In the genomic region with DNA sequence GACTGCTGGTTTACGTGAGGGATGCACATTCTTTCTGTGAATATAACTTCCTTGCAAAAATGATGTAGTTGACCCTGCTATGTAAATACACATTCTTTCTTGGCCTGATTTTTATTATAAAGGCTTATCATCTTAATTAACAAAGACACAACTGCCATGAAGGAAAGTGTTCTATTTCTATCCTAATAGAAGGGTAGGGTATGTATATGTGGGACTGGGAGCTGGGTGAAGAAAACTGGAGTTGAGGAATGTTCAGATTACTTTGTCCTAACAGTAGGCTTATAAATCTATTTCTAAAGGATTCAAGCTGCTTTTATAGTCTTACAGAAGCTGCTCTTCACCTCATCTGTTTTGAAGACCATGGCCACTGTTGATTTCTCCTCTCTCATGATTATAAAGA, we compare ENCODE assay signal across 18 cellular contexts.
DNase-seq lines count a peak whose midpoint lies in the region; ATAC-seq and TF ChIP-seq lines count a peak whose summit lies in the region.
"Had no signal": no experiment of that assay in that cellular context is flagged by ENCODE, and none has a peak within 500 bp of the region (broad histone marks: within the 10 kb centered on the region; RNA-seq: fewer than 3 reads in every experiment).

No MANE protein-coding gene starts in this region.

- H3K4me3 ChIP-seq in SK-N-SH (ENCODE audit: low read depth in 2 of 2, low read length in 1 of 2) (no peak overlapping the region), adipocyte (ENCODE audit: low read length) (no peak overlapping the region)
- H3K4me3 ChIP-seq: BLaER1 had no signal

- H3K9me3 ChIP-seq in SK-N-SH: no peaks in the 10 kb centered on the region
- no peaks in the 10 kb centered on the region for H3K9me3 ChIP-seq in adipocyte (ENCODE audit: control insufficient read depth, low read length)
- H3K9me3 ChIP-seq: BE2C, BLaER1 had no signal

- H3K27me3 ChIP-seq in SK-N-SH (ENCODE audit: insufficient read depth): no peaks in the 10 kb centered on the region
- H3K27me3 ChIP-seq in adipocyte (replicated peaks; ENCODE audit: control insufficient read depth, insufficient read depth, low read length): no peaks in the 10 kb centered on the region
- H3K27me3 ChIP-seq: BE2C, BLaER1 had no signal

- H3K36me3 ChIP-seq in SK-N-SH (replicated peaks in 1 of 2; ENCODE audit: control insufficient read depth in 1 of 2, insufficient read depth in 2 of 2, low read length in 1 of 2): no peaks in the 10 kb centered on the region
- no peaks in the 10 kb centered on the region for H3K36me3 ChIP-seq in adipocyte (ENCODE audit: control insufficient read depth, insufficient read depth, low read length, severe bottlenecking)
- H3K36me3 ChIP-seq: BE2C, BLaER1 had no signal

- no peak overlapping the region for H3K4me2 ChIP-seq in SK-N-SH
- H3K4me2 ChIP-seq: BLaER1 had no signal

- no peak for TF ChIP-seq EP300 in SK-N-SH (IDR thresholded peaks at IDR 0.05; ENCODE audit: borderline replicate concordance in 1 of 2, low read depth in 1 of 2, low read length in 1 of 2)

- no peak for DNase-seq in SK-N-SH
- DNase-seq in adipocyte (ENCODE audit: low read depth): peak; percentile 6
- DNase-seq: 8988T; ACHN; BE2C; C1 segment of cervical spinal cord; CD4-positive, alpha-beta memory T cell; CD4-positive, CD25-positive, alpha-beta regulatory T cell; CD8-positive, alpha-beta memory T cell; COR-L47; DMS 273 treated with DMSO at 0.1 percent for 48 hours; DMS153; DMS79; GF-D8 had no signal

- TF ChIP-seq CTCF in SK-N-SH (IDR thresholded peaks at IDR 0.05): no peak

- H3K9me2 ChIP-seq in SK-N-SH: no peaks in the 10 kb centered on the region

- H3K9ac ChIP-seq in SK-N-SH (no peak overlapping the region), adipocyte (ENCODE audit: low read length) (no peak overlapping the region)
- H3K9ac ChIP-seq: BLaER1 had no signal

- no peaks in the 10 kb centered on the region for H3F3A ChIP-seq in SK-N-SH (replicated peaks; ENCODE audit: insufficient read depth)

- H3K4me1 ChIP-seq in SK-N-SH (ENCODE audit: control insufficient read depth in 1 of 2, insufficient read depth in 2 of 2, low read depth in 1 of 2, low read length in 1 of 2) (no peaks in the 10 kb centered on the region; a peak in 1 of 4 replicates), adipocyte (ENCODE audit: control insufficient read depth, insufficient read depth, low read length) (no peaks in the 10 kb centered on the region)
- H3K4me1 ChIP-seq: BE2C had no signal

- ATAC-seq in HG03342 (IDR thresholded peaks at IDR 0.05; ENCODE audit: unreplicated experiment) (no peak), HG03139 (IDR thresholded peaks at IDR 0.05; ENCODE audit: unreplicated experiment) (no peak)
- no peak for ATAC-seq in activated CD4-positive, CD25-positive, alpha-beta regulatory T cell treated with anti-CD3 and anti-CD28 coated beads, Interleukin-2, amount 50 U/mL, for 24 hours

- H2AFZ ChIP-seq in SK-N-SH (ENCODE audit: low read depth): no peak overlapping the region

- WGBS in SK-N-SH (ENCODE audit: low lambda C conversion rate): 60% methylated on average over 1 of the region's 1 CpG

- CTCF ChIA-PET in SK-N-SH (lab: Yijun Ruan, JAX): interaction anchor here (0.9 kb wide), 1 partner anchor 23 kb away, joined by 4 read pairs; no protein-coding TSS in a partner anchor

- peak overlapping the region in 1 of 2 experiments; percentile 72; a peak in 1 of 4 replicates for H3K27ac ChIP-seq in SK-N-SH (ENCODE audit: low read depth in 2 of 2, low read length in 1 of 2)
- H3K27ac ChIP-seq: BLaER1 had no signal

- H4K20me1 ChIP-seq in SK-N-SH (ENCODE audit: insufficient read depth): no peaks in the 10 kb centered on the region
- H4K20me1 ChIP-seq: BLaER1 had no signal

- TF ChIP-seq RAD21 in SK-N-SH (IDR thresholded peaks at IDR 0.05; ENCODE audit: low read length): no peak

- no peaks in the 10 kb centered on the region for H3K79me2 ChIP-seq in SK-N-SH (ENCODE audit: insufficient read depth)

- POLR2A ChIA-PET in SK-N-SH (lab: Yijun Ruan, JAX): no interaction called here

TF ChIP-seq in SK-N-SH, 30 proteins besides CTCF, POLR2A, EP300 and RAD21:
- TF ChIP-seq TCF12 (IDR thresholded peaks at IDR 0.05) (0 out of 2 replicates have a peak, but pooled peaks have one; percentile 30), IRF3 (IDR thresholded peaks at IDR 0.05; ENCODE audit: low read depth, low read length) (no peak), FOXJ3 (CRISPR knock-in tag; IDR thresholded peaks at IDR 0.05) (no peak)
- TF ChIP-seq, protein P1, sequence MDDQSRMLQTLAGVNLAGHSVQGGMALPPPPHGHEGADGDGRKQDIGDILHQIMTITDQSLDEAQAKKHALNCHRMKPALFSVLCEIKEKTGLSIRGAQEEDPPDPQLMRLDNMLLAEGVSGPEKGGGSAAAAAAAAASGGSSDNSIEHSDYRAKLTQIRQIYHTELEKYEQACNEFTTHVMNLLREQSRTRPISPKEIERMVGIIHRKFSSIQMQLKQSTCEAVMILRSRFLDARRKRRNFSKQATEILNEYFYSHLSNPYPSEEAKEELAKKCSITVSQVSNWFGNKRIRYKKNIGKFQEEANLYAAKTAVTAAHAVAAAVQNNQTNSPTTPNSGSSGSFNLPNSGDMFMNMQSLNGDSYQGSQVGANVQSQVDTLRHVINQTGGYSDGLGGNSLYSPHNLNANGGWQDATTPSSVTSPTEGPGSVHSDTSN (IDR thresholded peaks at IDR 0.05): peak; percentile 36; the same call in 1 of the 2 replicates
